In the genomic region with DNA sequence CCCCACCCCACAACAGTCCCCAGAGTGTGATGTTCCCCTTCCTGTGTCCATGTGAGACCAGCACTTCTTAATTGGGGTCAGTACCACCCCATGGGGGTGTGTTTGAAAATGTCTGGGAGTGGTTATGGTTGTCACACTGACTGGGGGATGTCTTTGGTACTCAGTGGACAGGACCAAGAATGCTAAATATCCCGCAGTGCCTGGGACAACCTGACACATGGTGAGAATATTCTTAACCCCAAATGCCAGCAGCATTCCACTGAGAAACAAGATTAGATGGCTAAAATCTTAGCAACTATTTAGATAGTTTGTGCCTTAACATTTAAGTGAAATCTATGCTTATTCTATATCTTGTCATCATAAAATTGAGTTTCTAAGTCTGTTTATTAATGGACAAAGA, we compare ENCODE assay signal across 1 cellular context.
TF ChIP-seq lines count a peak whose summit lies in the region.

No MANE protein-coding gene starts in this region.

TF ChIP-seq in GM23338, 12 proteins besides CTCF, POLR2A, EP300 and RAD21 (continued from another document):
- TF ChIP-seq, protein P1, sequence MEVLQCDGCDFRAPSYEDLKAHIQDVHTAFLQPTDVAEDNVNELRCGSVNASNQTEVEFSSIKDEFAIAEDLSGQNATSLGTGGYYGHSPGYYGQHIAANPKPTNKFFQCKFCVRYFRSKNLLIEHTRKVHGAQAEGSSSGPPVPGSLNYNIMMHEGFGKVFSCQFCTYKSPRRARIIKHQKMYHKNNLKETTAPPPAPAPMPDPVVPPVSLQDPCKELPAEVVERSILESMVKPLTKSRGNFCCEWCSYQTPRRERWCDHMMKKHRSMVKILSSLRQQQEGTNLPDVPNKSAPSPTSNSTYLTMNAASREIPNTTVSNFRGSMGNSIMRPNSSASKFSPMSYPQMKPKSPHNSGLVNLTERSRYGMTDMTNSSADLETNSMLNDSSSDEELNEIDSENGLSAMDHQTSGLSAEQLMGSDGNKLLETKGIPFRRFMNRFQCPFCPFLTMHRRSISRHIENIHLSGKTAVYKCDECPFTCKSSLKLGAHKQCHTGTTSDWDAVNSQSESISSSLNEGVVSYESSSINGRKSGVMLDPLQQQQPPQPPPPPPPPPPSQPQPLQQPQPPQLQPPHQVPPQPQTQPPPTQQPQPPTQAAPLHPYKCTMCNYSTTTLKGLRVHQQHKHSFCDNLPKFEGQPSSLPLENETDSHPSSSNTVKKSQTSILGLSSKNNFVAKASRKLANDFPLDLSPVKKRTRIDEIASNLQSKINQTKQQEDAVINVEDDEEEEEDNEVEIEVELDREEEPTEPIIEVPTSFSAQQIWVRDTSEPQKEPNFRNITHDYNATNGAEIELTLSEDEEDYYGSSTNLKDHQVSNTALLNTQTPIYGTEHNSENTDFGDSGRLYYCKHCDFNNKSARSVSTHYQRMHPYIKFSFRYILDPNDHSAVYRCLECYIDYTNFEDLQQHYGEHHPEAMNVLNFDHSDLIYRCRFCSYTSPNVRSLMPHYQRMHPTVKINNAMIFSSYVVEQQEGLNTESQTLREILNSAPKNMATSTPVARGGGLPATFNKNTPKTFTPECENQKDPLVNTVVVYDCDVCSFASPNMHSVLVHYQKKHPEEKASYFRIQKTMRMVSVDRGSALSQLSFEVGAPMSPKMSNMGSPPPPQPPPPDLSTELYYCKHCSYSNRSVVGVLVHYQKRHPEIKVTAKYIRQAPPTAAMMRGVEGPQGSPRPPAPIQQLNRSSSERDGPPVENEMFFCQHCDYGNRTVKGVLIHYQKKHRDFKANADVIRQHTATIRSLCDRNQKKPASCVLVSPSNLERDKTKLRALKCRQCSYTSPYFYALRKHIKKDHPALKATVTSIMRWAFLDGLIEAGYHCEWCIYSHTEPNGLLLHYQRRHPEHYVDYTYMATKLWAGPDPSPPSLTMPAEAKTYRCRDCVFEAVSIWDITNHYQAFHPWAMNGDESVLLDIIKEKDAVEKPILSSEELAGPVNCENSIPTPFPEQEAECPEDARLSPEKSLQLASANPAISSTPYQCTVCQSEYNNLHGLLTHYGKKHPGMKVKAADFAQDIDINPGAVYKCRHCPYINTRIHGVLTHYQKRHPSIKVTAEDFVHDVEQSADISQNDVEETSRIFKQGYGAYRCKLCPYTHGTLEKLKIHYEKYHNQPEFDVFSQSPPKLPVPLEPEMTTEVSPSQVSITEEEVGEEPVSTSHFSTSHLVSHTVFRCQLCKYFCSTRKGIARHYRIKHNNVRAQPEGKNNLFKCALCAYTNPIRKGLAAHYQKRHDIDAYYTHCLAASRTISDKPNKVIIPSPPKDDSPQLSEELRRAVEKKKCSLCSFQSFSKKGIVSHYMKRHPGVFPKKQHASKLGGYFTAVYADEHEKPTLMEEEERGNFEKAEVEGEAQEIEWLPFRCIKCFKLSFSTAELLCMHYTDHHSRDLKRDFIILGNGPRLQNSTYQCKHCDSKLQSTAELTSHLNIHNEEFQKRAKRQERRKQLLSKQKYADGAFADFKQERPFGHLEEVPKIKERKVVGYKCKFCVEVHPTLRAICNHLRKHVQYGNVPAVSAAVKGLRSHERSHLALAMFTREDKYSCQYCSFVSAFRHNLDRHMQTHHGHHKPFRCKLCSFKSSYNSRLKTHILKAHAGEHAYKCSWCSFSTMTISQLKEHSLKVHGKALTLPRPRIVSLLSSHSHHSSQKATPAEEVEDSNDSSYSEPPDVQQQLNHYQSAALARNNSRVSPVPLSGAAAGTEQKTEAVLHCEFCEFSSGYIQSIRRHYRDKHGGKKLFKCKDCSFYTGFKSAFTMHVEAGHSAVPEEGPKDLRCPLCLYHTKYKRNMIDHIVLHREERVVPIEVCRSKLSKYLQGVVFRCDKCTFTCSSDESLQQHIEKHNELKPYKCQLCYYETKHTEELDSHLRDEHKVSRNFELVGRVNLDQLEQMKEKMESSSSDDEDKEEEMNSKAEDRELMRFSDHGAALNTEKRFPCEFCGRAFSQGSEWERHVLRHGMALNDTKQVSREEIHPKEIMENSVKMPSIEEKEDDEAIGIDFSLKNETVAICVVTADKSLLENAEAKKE (CRISPR knock-in tag; IDR thresholded peaks at IDR 0.05): no peak
- TF ChIP-seq STAT1 (IDR thresholded peaks at IDR 0.05; ENCODE audit: unreplicated experiment): no peak
- TF ChIP-seq JUNB (IDR thresholded peaks at IDR 0.05; ENCODE audit: unreplicated experiment): no peak
- TF ChIP-seq ZNF114 (CRISPR knock-in tag; IDR thresholded peaks at IDR 0.05): no peak
- no peak for TF ChIP-seq POLR2AphosphoS5 (IDR thresholded peaks at IDR 0.05; ENCODE audit: low read depth)
